Comparison of ENCODE assay signal across 1 cellular context in the genomic region with DNA sequence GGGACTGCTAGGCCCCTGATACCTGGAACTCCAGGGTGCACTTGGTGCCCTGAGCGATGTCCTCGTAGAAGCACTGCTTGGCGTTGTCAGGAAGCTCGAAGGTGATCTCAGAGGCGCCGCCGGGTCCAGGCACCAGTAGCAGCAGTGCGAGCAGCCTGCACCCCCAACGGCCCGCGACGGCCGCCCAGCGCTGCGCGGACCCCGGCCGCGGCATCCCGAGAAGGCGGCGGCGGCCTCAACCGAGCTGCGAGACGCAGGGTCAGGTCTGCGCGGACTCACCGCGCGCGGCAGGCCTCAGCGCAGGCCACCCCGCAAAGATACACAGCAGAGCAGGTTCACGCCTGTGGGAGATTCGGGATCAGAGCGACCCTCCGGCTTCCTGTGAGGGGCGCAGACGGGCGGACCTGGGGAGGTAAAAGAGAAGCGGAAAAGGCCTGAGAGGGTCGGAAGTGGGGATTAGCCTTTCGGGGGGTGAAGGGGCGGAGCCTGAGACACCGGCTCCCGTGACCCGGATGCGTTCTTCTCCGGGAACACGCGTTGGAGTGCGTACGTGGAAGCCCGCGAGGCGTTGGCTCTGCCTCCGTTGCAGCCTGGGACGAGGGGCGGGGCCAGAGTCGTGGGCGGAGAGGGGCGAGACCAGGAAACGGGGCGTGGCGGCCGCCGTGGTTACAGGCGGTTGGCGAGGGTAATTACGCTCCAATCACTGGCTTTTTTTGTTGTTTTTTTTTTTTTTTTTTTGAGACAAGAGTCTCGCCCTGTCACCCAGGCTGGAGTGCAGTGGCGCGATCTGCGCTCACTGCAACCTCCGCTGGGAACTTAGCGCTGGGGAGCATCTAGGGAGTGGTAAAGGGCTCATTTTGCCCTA.
TF ChIP-seq lines count a peak whose summit lies in the region.

A gene (minus strand): TSS at position 458 of the 865 bp plus-strand sequence. CDS start 244 bp downstream, at position 214.

TF ChIP-seq in HepG2, 621 proteins besides CTCF, POLR2A, EP300 and RAD21 (continued from another document and continues in another):
- TF ChIP-seq, protein P1, sequence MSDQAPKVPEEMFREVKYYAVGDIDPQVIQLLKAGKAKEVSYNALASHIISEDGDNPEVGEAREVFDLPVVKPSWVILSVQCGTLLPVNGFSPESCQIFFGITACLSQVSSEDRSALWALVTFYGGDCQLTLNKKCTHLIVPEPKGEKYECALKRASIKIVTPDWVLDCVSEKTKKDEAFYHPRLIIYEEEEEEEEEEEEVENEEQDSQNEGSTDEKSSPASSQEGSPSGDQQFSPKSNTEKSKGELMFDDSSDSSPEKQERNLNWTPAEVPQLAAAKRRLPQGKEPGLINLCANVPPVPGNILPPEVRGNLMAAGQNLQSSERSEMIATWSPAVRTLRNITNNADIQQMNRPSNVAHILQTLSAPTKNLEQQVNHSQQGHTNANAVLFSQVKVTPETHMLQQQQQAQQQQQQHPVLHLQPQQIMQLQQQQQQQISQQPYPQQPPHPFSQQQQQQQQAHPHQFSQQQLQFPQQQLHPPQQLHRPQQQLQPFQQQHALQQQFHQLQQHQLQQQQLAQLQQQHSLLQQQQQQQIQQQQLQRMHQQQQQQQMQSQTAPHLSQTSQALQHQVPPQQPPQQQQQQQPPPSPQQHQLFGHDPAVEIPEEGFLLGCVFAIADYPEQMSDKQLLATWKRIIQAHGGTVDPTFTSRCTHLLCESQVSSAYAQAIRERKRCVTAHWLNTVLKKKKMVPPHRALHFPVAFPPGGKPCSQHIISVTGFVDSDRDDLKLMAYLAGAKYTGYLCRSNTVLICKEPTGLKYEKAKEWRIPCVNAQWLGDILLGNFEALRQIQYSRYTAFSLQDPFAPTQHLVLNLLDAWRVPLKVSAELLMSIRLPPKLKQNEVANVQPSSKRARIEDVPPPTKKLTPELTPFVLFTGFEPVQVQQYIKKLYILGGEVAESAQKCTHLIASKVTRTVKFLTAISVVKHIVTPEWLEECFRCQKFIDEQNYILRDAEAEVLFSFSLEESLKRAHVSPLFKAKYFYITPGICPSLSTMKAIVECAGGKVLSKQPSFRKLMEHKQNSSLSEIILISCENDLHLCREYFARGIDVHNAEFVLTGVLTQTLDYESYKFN (CRISPR knock-in tag; conservative IDR thresholded peaks at IDR 0.05) = peak; percentile 4; the same call in 1 of the 2 replicates
- TF ChIP-seq ZNF274 (CRISPR knock-in tag; IDR thresholded peaks at IDR 0.05) (peak; percentile 65), ZFP1 (CRISPR knock-in tag; IDR thresholded peaks at IDR 0.05) (peak; percentile 62; the same call in 1 of the 2 replicates), NR2F2 (IDR thresholded peaks at IDR 0.05; ENCODE audit: borderline replicate concordance, low read depth) (no peak), IRF2 (CRISPR knock-in tag; IDR thresholded peaks at IDR 0.05) (peak; percentile 70), SALL2 (CRISPR knock-in tag; IDR thresholded peaks at IDR 0.05) (peak; percentile 78; the same call in 1 of the 2 replicates), SOX6 (IDR thresholded peaks at IDR 0.05) (no peak), SOX6 (CRISPR knock-in tag; IDR thresholded peaks at IDR 0.05) (peak; percentile 76), KMT2A (CRISPR knock-in tag; IDR thresholded peaks at IDR 0.05) (peak; percentile 93), ZNF124 (CRISPR knock-in tag; IDR thresholded peaks at IDR 0.05) (peak; percentile 75; the same call in 1 of the 2 replicates), MYNN (CRISPR knock-in tag; IDR thresholded peaks at IDR 0.05; ENCODE audit: low read depth) (no peak), SMAD3 (CRISPR knock-in tag; IDR thresholded peaks at IDR 0.05) (peak; percentile 11; the same call in 1 of the 2 replicates), GFI1 (CRISPR knock-in tag; IDR thresholded peaks at IDR 0.05; ENCODE audit: borderline replicate concordance) (peak; percentile 80), ZNF451 (CRISPR knock-in tag; IDR thresholded peaks at IDR 0.05) (no peak), CCDC6 (CRISPR knock-in tag; IDR thresholded peaks at IDR 0.05) (peak; percentile 34), ZNF644 (CRISPR knock-in tag; IDR thresholded peaks at IDR 0.05; ENCODE audit: low read depth) (no peak), ZNF235 (CRISPR knock-in tag; IDR thresholded peaks at IDR 0.05; ENCODE audit: borderline replicate concordance) (peak; percentile 78; the same call in 1 of the 2 replicates), NFKB2 (CRISPR knock-in tag; IDR thresholded peaks at IDR 0.05; ENCODE audit: borderline replicate concordance) (peak; percentile 74; the same call in 1 of the 2 replicates), KDM2A (CRISPR knock-in tag; IDR thresholded peaks at IDR 0.05; ENCODE audit: borderline replicate concordance, low read depth) (peak; percentile 93), CHCHD3 (CRISPR knock-in tag; IDR thresholded peaks at IDR 0.05) (peak; percentile 88), MZF1 (CRISPR knock-in tag; IDR thresholded peaks at IDR 0.05; ENCODE audit: borderline replicate concordance) (no peak)
- TF ChIP-seq, protein P2, sequence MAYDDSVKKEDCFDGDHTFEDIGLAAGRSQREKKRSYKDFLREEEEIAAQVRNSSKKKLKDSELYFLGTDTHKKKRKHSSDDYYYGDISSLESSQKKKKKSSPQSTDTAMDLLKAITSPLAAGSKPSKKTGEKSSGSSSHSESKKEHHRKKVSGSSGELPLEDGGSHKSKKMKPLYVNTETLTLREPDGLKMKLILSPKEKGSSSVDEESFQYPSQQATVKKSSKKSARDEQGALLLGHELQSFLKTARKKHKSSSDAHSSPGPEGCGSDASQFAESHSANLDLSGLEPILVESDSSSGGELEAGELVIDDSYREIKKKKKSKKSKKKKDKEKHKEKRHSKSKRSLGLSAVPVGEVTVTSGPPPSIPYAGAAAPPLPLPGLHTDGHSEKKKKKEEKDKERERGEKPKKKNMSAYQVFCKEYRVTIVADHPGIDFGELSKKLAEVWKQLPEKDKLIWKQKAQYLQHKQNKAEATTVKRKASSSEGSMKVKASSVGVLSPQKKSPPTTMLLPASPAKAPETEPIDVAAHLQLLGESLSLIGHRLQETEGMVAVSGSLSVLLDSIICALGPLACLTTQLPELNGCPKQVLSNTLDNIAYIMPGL (CRISPR knock-in tag; IDR thresholded peaks at IDR 0.05; ENCODE audit: borderline replicate concordance in 1 of 2, low read depth in 1 of 2) = peak in 1 of 2 experiments; percentile 92; a peak in 3 of 4 replicates
- TF ChIP-seq, protein P3, sequence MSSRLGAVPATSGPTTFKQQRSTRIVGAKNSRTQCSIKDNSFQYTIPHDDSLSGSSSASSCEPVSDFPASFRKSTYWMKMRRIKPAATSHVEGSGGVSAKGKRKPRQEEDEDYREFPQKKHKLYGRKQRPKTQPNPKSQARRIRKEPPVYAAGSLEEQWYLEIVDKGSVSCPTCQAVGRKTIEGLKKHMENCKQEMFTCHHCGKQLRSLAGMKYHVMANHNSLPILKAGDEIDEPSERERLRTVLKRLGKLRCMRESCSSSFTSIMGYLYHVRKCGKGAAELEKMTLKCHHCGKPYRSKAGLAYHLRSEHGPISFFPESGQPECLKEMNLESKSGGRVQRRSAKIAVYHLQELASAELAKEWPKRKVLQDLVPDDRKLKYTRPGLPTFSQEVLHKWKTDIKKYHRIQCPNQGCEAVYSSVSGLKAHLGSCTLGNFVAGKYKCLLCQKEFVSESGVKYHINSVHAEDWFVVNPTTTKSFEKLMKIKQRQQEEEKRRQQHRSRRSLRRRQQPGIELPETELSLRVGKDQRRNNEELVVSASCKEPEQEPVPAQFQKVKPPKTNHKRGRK (CRISPR knock-in tag; IDR thresholded peaks at IDR 0.05) = no peak
- TF ChIP-seq, protein P4, sequence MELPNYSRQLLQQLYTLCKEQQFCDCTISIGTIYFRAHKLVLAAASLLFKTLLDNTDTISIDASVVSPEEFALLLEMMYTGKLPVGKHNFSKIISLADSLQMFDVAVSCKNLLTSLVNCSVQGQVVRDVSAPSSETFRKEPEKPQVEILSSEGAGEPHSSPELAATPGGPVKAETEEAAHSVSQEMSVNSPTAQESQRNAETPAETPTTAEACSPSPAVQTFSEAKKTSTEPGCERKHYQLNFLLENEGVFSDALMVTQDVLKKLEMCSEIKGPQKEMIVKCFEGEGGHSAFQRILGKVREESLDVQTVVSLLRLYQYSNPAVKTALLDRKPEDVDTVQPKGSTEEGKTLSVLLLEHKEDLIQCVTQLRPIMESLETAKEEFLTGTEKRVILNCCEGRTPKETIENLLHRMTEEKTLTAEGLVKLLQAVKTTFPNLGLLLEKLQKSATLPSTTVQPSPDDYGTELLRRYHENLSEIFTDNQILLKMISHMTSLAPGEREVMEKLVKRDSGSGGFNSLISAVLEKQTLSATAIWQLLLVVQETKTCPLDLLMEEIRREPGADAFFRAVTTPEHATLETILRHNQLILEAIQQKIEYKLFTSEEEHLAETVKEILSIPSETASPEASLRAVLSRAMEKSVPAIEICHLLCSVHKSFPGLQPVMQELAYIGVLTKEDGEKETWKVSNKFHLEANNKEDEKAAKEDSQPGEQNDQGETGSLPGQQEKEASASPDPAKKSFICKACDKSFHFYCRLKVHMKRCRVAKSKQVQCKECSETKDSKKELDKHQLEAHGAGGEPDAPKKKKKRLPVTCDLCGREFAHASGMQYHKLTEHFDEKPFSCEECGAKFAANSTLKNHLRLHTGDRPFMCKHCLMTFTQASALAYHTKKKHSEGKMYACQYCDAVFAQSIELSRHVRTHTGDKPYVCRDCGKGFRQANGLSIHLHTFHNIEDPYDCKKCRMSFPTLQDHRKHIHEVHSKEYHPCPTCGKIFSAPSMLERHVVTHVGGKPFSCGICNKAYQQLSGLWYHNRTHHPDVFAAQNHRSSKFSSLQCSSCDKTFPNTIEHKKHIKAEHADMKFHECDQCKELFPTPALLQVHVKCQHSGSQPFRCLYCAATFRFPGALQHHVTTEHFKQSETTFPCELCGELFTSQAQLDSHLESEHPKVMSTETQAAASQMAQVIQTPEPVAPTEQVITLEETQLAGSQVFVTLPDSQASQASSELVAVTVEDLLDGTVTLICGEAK (IDR thresholded peaks at IDR 0.05) = peak; percentile 25; the same call in 1 of the 2 replicates
- TF ChIP-seq, protein P4 (CRISPR knock-in tag; IDR thresholded peaks at IDR 0.05) = peak; percentile 57
- TF ChIP-seq, protein P5, sequence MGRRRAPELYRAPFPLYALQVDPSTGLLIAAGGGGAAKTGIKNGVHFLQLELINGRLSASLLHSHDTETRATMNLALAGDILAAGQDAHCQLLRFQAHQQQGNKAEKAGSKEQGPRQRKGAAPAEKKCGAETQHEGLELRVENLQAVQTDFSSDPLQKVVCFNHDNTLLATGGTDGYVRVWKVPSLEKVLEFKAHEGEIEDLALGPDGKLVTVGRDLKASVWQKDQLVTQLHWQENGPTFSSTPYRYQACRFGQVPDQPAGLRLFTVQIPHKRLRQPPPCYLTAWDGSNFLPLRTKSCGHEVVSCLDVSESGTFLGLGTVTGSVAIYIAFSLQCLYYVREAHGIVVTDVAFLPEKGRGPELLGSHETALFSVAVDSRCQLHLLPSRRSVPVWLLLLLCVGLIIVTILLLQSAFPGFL (CRISPR knock-in tag; IDR thresholded peaks at IDR 0.05) = no peak
- TF ChIP-seq, protein P6, sequence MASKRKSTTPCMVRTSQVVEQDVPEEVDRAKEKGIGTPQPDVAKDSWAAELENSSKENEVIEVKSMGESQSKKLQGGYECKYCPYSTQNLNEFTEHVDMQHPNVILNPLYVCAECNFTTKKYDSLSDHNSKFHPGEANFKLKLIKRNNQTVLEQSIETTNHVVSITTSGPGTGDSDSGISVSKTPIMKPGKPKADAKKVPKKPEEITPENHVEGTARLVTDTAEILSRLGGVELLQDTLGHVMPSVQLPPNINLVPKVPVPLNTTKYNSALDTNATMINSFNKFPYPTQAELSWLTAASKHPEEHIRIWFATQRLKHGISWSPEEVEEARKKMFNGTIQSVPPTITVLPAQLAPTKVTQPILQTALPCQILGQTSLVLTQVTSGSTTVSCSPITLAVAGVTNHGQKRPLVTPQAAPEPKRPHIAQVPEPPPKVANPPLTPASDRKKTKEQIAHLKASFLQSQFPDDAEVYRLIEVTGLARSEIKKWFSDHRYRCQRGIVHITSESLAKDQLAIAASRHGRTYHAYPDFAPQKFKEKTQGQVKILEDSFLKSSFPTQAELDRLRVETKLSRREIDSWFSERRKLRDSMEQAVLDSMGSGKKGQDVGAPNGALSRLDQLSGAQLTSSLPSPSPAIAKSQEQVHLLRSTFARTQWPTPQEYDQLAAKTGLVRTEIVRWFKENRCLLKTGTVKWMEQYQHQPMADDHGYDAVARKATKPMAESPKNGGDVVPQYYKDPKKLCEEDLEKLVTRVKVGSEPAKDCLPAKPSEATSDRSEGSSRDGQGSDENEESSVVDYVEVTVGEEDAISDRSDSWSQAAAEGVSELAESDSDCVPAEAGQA (IDR thresholded peaks at IDR 0.05; ENCODE audit: low read depth) = peak; percentile 53; the same call in 1 of the 2 replicates
- TF ChIP-seq, protein P6 (CRISPR knock-in tag; IDR thresholded peaks at IDR 0.05; ENCODE audit: borderline replicate concordance) = no peak
